ENCODE assay signal across 9 cellular contexts in the genomic region with DNA sequence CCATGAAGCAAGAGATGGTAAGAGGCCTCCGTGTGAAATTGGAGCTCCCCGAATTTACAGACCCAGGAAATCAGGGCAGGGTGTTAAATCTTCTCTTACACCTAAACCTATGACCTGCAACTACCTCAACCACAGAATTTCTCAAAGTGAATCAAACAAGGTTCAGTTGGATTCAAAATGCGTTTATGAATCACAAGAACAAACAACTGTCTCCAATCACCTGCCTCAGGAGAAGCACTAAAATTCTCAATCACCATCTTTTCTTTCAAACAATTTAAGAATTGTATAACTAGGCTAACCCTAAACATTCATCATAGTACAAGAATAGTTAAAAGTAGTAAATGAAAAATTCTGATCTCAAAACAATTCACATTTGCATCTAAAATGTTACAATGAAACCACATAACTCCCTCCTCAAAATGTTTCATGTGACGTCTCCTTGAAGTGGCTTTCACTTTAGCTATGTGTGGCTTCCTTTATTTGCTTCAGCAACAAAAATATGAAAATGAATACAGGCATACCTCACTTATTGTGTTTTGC. TPM values are rescaled to one million over a fixed set of nuclear protein-coding genes. Genes with fewer than 3 reads are reported as not detected.
DNase-seq lines count a peak whose midpoint lies in the region; ATAC-seq, FAIRE-seq and TF ChIP-seq lines count a peak whose summit lies in the region.
"Had no signal": no experiment of that assay in that cellular context is flagged by ENCODE, and none has a peak within 500 bp of the region (broad histone marks: within the 10 kb centered on the region; RNA-seq: fewer than 3 reads in every experiment).

No MANE protein-coding gene starts in this region.

- no peak for TF ChIP-seq CTCF in activated CD8-positive, alpha-beta T cell treated with anti-CD3 and anti-CD28 coated beads for 36 hours (IDR thresholded peaks at IDR 0.05)
- TF ChIP-seq CTCF in colonic mucosa (IDR thresholded peaks at IDR 0.05) (no peak), RWPE1 (conservative IDR thresholded peaks at IDR 0.05; ENCODE audit: low read depth) (no peak)

- H3K27ac ChIP-seq in colonic mucosa (no peak overlapping the region), RWPE1 (no peak overlapping the region)

- no peaks in the 10 kb centered on the region for H3K4me1 ChIP-seq in colonic mucosa

- H3K27me3 Mint-ChIP-seq in activated CD8-positive, alpha-beta T cell treated with anti-CD3 and anti-CD28 coated beads for 36 hours, result peaks cover 3% of the 10 kb centered on the region

- H3K36me3 Mint-ChIP-seq in activated CD8-positive, alpha-beta T cell treated with anti-CD3 and anti-CD28 coated beads for 36 hours (ENCODE audit: low read depth), result no peaks in the 10 kb centered on the region

- CTCF ChIA-PET in activated CD8-positive, alpha-beta T cell treated with anti-CD3 and anti-CD28 coated beads for 36 hours (lab: Charles Lee), result interaction anchor here (1.0 to 1.6 kb wide), 3 partner anchors 17 to 145 kb away, joined by 3 to 5 read pairs (median 4); no protein-coding TSS in a partner anchor
- CTCF ChIA-PET in RWPE1 (lab: Yijun Ruan, JAX), result interaction anchor here (0.6 kb wide), 1 partner anchor 567 kb away, joined by 4 read pairs; no protein-coding TSS in a partner anchor

- H3K4me3 Mint-ChIP-seq in activated CD8-positive, alpha-beta T cell treated with anti-CD3 and anti-CD28 coated beads for 36 hours, result peak overlapping the region; percentile 58

- H3K4me1 Mint-ChIP-seq in activated CD8-positive, alpha-beta T cell treated with anti-CD3 and anti-CD28 coated beads for 36 hours (ENCODE audit: low read depth), result peaks cover 43% of the 10 kb centered on the region

- POLR2A ChIA-PET in activated CD8-positive, alpha-beta T cell treated with anti-CD3 and anti-CD28 coated beads for 36 hours (lab: Charles Lee), result interaction anchor here (0.7 to 1.0 kb wide), 4 partner anchors 17 to 91 kb away, joined by 3 to 5 read pairs (median 4); no protein-coding TSS in a partner anchor
- POLR2A ChIA-PET in RWPE1 (lab: Yijun Ruan, JAX; ENCODE audit: low non-redundant PET), result no interaction called here

- no peak overlapping the region for H3K4me3 ChIP-seq in colonic mucosa

- peak; percentile 95 for FAIRE-seq in GM19239 (lab: Jason Lieb, UNC)
- FAIRE-seq: TTC549 had no signal

- no peaks in the 10 kb centered on the region for H3K27me3 ChIP-seq in colonic mucosa

- DNase-seq in CD1c-positive myeloid dendritic cell (ENCODE audit: extremely low spot score), result peak; percentile 7
- DNase-seq in GM19239 (ENCODE audit: insufficient read length, low spot score), result no peak
- DNase-seq in activated CD8-positive, alpha-beta T cell treated with anti-CD3 and anti-CD28 coated beads for 36 hours, result peak; percentile 45
- no peak for DNase-seq in colonic mucosa
- no peak for DNase-seq in NCI-H1436 treated with DMSO at 0.1 percent for 48 hours (lab: John Stamatoyannopoulos, UW)
- no peak for DNase-seq in NOMO-1 treated with dmso at 0.1 percent for 144 hours (lab: John Stamatoyannopoulos, UW; ENCODE audit: unreplicated experiment)
- DNase-seq in RWPE1 (ENCODE audit: low spot score), result no peak

- no peaks in the 10 kb centered on the region for H3K36me3 ChIP-seq in colonic mucosa

- H3K9ac ChIP-seq in colonic mucosa (ENCODE audit: low read depth in 2 of 2, low read length in 2 of 2), result no peak overlapping the region

- no peaks in the 10 kb centered on the region for H3K9me3 ChIP-seq in colonic mucosa

- H3K9me3 Mint-ChIP-seq in activated CD8-positive, alpha-beta T cell treated with anti-CD3 and anti-CD28 coated beads for 36 hours, result no peaks in the 10 kb centered on the region

- intact Hi-C loops in activated CD8-positive, alpha-beta T cell treated with anti-CD3 and anti-CD28 coated beads for 36 hours (cut with micrococcal nuclease), result no loop called here
- intact Hi-C loops in colonic mucosa (cut with DNase I), result no loop called here

- ATAC-seq in HG02981 (IDR thresholded peaks at IDR 0.05; ENCODE audit: unreplicated experiment), result peak; percentile 94
- peak; percentile 90 for ATAC-seq in activated CD8-positive, alpha-beta T cell treated with anti-CD3 and anti-CD28 coated beads for 36 hours

- peak overlapping the region; percentile 86 for H3K27ac Mint-ChIP-seq in activated CD8-positive, alpha-beta T cell treated with anti-CD3 and anti-CD28 coated beads for 36 hours

RNA-seq across cellular contexts. Expression of a gene that starts 19.2 kb away (rescaled TPM):
- total RNA-seq in activated CD8-positive, alpha-beta T cell treated with anti-CD3 and anti-CD28 coated beads for 36 hours, result 10 to 100 TPM; 11.8 to 12.7 TPM
- 10 to 100 TPM; 34.5 to 43.9 TPM for total RNA-seq in colonic mucosa

Comparison
In these comparisons a context has a peak if more than half of its experiments do, and no peak if none do; other contexts are left out.
1. DNase-seq: peak in CD1c-positive myeloid dendritic cell (single experiment) and activated CD8-positive, alpha-beta T cell treated with anti-CD3 and anti-CD28 coated beads for 36 hours (single experiment); none in GM19239 (single experiment), colonic mucosa (single experiment), NCI-H1436 treated with DMSO at 0.1 percent for 48 hours (single experiment), NOMO-1 treated with dmso at 0.1 percent for 144 hours (single experiment) and RWPE1 (single experiment).